In genomic region chr3:130783629-130784028, GRCh38 we compare ENCODE assay signal across 1 cellular context.
TF ChIP-seq lines count a peak whose summit lies in the region.

No MANE protein-coding gene starts in this region.

TF ChIP-seq in GM23338, 12 proteins besides CTCF, POLR2A, EP300 and RAD21 (continued from another document):
- no peak for TF ChIP-seq REST (IDR thresholded peaks at IDR 0.05; ENCODE audit: unreplicated experiment)
- TF ChIP-seq JUNB (IDR thresholded peaks at IDR 0.05; ENCODE audit: unreplicated experiment) = no peak
- no peak for TF ChIP-seq STAT1 (IDR thresholded peaks at IDR 0.05; ENCODE audit: unreplicated experiment)
- no peak for TF ChIP-seq POLR2AphosphoS5 (IDR thresholded peaks at IDR 0.05; ENCODE audit: low read depth)
- no peak for TF ChIP-seq NANOG (IDR thresholded peaks at IDR 0.05; ENCODE audit: borderline replicate concordance)
- TF ChIP-seq ETS1 (IDR thresholded peaks at IDR 0.05) = no peak
